Comparison of ENCODE assay signal across 35 cellular contexts in genomic region chr17:48761114-48761513, GRCh38. TPM values are rescaled to one million over a fixed set of nuclear protein-coding genes. Genes with fewer than 3 reads are reported as not detected.
"Had no signal": no experiment of that assay in that cellular context is flagged by ENCODE, and none has a peak within 500 bp of the region (broad histone marks: within the 10 kb centered on the region; RNA-seq: fewer than 3 reads in every experiment).

No MANE protein-coding gene starts in this region.

- FAIRE-seq: islet of Langerhans, kidney, small intestine had no signal

- H3K4me3 ChIP-seq: left lung, lung, right atrium auricular region, spleen, suprapubic skin, thoracic aorta, tibial artery, uterus had no signal

- DNase-seq: hypothalamus; immature natural killer cell; left lung; mesendoderm; naive thymus-derived CD4-positive, alpha-beta T cell; nucleus accumbens; spleen; stimulated activated CD4-positive, alpha-beta T cell treated with anti-CD3 and anti-CD28 coated beads, Interleukin-4, amount 100 ng/mL, for 24 hours; stimulated activated naive CD4-positive, alpha-beta T cell; uterus had no signal

- H3K4me1 ChIP-seq: left lung, parathyroid adenoma, right atrium auricular region, suprapubic skin, tibial artery, uterus had no signal

- H3K27ac ChIP-seq: left lung, parathyroid adenoma, right atrium auricular region, spleen, suprapubic skin, thoracic aorta, tibial artery, uterus had no signal

- H3K36me3 Mint-ChIP-seq: immature natural killer cell; mesothelial cell of epicardium; naive thymus-derived CD4-positive, alpha-beta T cell; stimulated activated effector memory CD8-positive, alpha-beta T cell treated with anti-CD3 and anti-CD28 coated beads, Interleukin-12 subunit alpha, Interleukin-12 subunit beta, amount 100 ng/mL, for 72 hours; type B pancreatic cell had no signal

- H3K36me3 ChIP-seq: left lung, right atrium auricular region, spleen, suprapubic skin, thoracic aorta, tibial artery, uterus had no signal

- H2AFZ ChIP-seq: parathyroid adenoma had no signal

- H3K4me3 Mint-ChIP-seq: immature natural killer cell; mesothelial cell of epicardium; naive thymus-derived CD4-positive, alpha-beta T cell; nephron; neural crest cell; stimulated activated effector memory CD8-positive, alpha-beta T cell treated with anti-CD3 and anti-CD28 coated beads, Interleukin-12 subunit alpha, Interleukin-12 subunit beta, amount 100 ng/mL, for 72 hours; stimulated activated naive CD8-positive, alpha-beta T cell treated with anti-CD3 and anti-CD28 coated beads, Interleukin-15, Interleukin-2, amounts not matched to agents 100 ng/mL and 50 ng/mL, for 24 hours; type B pancreatic cell had no signal

- H3K4me1 Mint-ChIP-seq: immature natural killer cell; naive thymus-derived CD4-positive, alpha-beta T cell; neural crest cell; stimulated activated effector memory CD8-positive, alpha-beta T cell treated with anti-CD3 and anti-CD28 coated beads, Interleukin-12 subunit alpha, Interleukin-12 subunit beta, amount 100 ng/mL, for 72 hours had no signal

- ATAC-seq: naive thymus-derived CD4-positive, alpha-beta T cell; sciatic nerve; stimulated activated effector memory CD8-positive, alpha-beta T cell treated with anti-CD3 and anti-CD28 coated beads, Interleukin-12 subunit alpha, Interleukin-12 subunit beta, amount 100 ng/mL, for 72 hours had no signal

- H3K9ac ChIP-seq: parathyroid adenoma had no signal

- H3K27ac Mint-ChIP-seq: immature natural killer cell; nephron; stimulated activated effector memory CD8-positive, alpha-beta T cell treated with anti-CD3 and anti-CD28 coated beads, Interleukin-12 subunit alpha, Interleukin-12 subunit beta, amount 100 ng/mL, for 72 hours; stimulated activated naive CD8-positive, alpha-beta T cell treated with anti-CD3 and anti-CD28 coated beads, Interleukin-15, Interleukin-2, amounts not matched to agents 100 ng/mL and 50 ng/mL, for 24 hours; type B pancreatic cell had no signal

- H3K9me3 Mint-ChIP-seq: immature natural killer cell; mesothelial cell of epicardium; neural crest cell; stimulated activated effector memory CD8-positive, alpha-beta T cell treated with anti-CD3 and anti-CD28 coated beads, Interleukin-12 subunit alpha, Interleukin-12 subunit beta, amount 100 ng/mL, for 72 hours; stimulated activated naive CD8-positive, alpha-beta T cell treated with anti-CD3 and anti-CD28 coated beads, Interleukin-15, Interleukin-2, amounts not matched to agents 100 ng/mL and 50 ng/mL, for 24 hours; type B pancreatic cell had no signal

- H3K79me2 ChIP-seq: parathyroid adenoma had no signal

- H3K9me3 ChIP-seq: left lung, right atrium auricular region, spleen, suprapubic skin, thoracic aorta, tibial artery, uterus had no signal

RNA-seq across cellular contexts. Expression of gene HOXB13, which starts 32.6 kb away (rescaled TPM):
- total RNA-seq: kidney; left lung; lung; mononuclear cell; naive thymus-derived CD4-positive, alpha-beta T cell; neural crest cell; osteocyte; posterior vena cava; pulmonary artery endothelial cell; right atrium auricular region; sciatic nerve; spleen; suprapubic skin; thoracic aorta; ureter; uterus had no signal
- polyA plus RNA-seq: immature natural killer cell; lung; naive thymus-derived CD4-positive, alpha-beta T cell had no signal

RNA-seq across cellular contexts. Expression of gene PRAC2, which starts 38.1 kb away (rescaled TPM):
- total RNA-seq: kidney; left lung; lower leg skin; lung; mononuclear cell; myocyte; naive thymus-derived CD4-positive, alpha-beta T cell; neural crest cell; osteocyte; posterior vena cava; pulmonary artery endothelial cell; renal cortical epithelial cell; right atrium auricular region; sciatic nerve; spleen; suprapubic skin; thoracic aorta; ureter; uterus had no signal
- polyA plus RNA-seq: immature natural killer cell; lung; naive thymus-derived CD4-positive, alpha-beta T cell; small intestine; spleen had no signal

RNA-seq across cellular contexts. Expression of gene PRAC1, which starts 38.8 kb away (rescaled TPM):
- total RNA-seq: kidney; left lung; lower leg skin; lung; mononuclear cell; myocyte; naive thymus-derived CD4-positive, alpha-beta T cell; neural crest cell; osteocyte; posterior vena cava; pulmonary artery endothelial cell; renal cortical epithelial cell; right atrium auricular region; sciatic nerve; spleen; subcutaneous adipose tissue; suprapubic skin; thoracic aorta; ureter; uterus had no signal
- polyA plus RNA-seq: immature natural killer cell; lung; naive thymus-derived CD4-positive, alpha-beta T cell; small intestine; spleen had no signal

RNA-seq across cellular contexts. Expression of gene TTLL6, which starts 55.9 kb away (rescaled TPM):
- total RNA-seq: lower leg skin; mesothelial cell of epicardium; mononuclear cell; myocyte; naive thymus-derived CD4-positive, alpha-beta T cell; osteocyte; pulmonary artery endothelial cell; right atrium auricular region; spleen; suprapubic skin; thoracic aorta had no signal
- polyA plus RNA-seq: immature natural killer cell; naive thymus-derived CD4-positive, alpha-beta T cell had no signal
